Comparison of ENCODE assay signal across 1 cellular context in genomic region chr4:155899891-155900290, GRCh38.
TF ChIP-seq lines count a peak whose summit lies in the region.

No MANE protein-coding gene starts in this region.

TF ChIP-seq in H1, 55 proteins besides CTCF, POLR2A, EP300 and RAD21:
- no peak for TF ChIP-seq SAP30 (IDR thresholded peaks at IDR 0.05; ENCODE audit: insufficient read depth, insufficient replicate concordance, low read length)
- TF ChIP-seq YY1 (IDR thresholded peaks at IDR 0.05; ENCODE audit: low read depth, low read length) = no peak
- no peak for TF ChIP-seq NANOG (IDR thresholded peaks at IDR 0.05; ENCODE audit: insufficient read depth, low read depth, low read length, poor library complexity, severe bottlenecking)
- TF ChIP-seq RFX5 (IDR thresholded peaks at IDR 0.05; ENCODE audit: borderline replicate concordance, low read depth, low read length) = no peak
- no peak for TF ChIP-seq PHF8 (conservative IDR thresholded peaks at IDR 0.05; ENCODE audit: low read depth, low read length)
- no peak for TF ChIP-seq KDM5A (IDR thresholded peaks at IDR 0.05; ENCODE audit: low read length)
- no peak for TF ChIP-seq SRF (IDR thresholded peaks at IDR 0.05; ENCODE audit: low read depth, low read length)
- TF ChIP-seq EZH2 (IDR thresholded peaks at IDR 0.05; ENCODE audit: low read depth, low read length, severe bottlenecking) = no peak
- no peak for TF ChIP-seq CBX8 (IDR thresholded peaks at IDR 0.05; ENCODE audit: borderline replicate concordance, low read depth, low read length)
- TF ChIP-seq CTBP2 (IDR thresholded peaks at IDR 0.05; ENCODE audit: borderline replicate concordance, insufficient read depth, insufficient read length, low read length) = no peak
- no peak for TF ChIP-seq BRCA1 (IDR thresholded peaks at IDR 0.05; ENCODE audit: low read depth, low read length)
- TF ChIP-seq CREB1 (IDR thresholded peaks at IDR 0.05) = no peak
- TF ChIP-seq EGR1 (IDR thresholded peaks at IDR 0.05; ENCODE audit: borderline replicate concordance, low read depth, low read length) = no peak
- TF ChIP-seq NRF1 (IDR thresholded peaks at IDR 0.05; ENCODE audit: low read depth, low read length) = no peak
- no peak for TF ChIP-seq MAX (IDR thresholded peaks at IDR 0.05)
